Comparison of ENCODE assay signal across 8 cellular contexts in the genomic region with DNA sequence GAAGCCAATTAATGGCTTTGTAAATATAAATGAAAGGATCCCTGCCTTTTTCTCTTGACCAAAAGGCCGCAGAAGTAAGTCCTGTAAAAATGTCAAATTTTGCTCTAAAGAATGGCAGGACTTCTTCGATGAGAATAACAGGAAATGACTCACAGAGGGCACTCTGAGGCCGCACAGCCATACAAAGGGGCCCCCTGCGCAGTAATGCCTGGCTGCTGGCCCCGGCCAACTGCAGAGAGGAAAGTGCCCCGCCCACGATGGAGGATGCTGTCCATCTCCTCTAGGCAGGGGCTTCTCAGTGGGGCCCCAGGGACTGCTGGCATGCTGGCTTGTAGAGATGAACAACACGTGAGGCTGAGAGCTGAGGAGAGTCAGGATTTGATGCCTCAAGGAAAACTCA. TPM values are rescaled to one million over a fixed set of nuclear protein-coding genes. Genes with fewer than 3 reads are reported as not detected.
DNase-seq lines count a peak whose midpoint lies in the region; ATAC-seq and TF ChIP-seq lines count a peak whose summit lies in the region.

No MANE protein-coding gene starts in this region.

- H3K4me1 Mint-ChIP-seq in CD8-positive, alpha-beta T cell (ENCODE audit: low read depth), result peaks cover 9% of the 10 kb centered on the region
- peaks cover 15% of the 10 kb centered on the region for H3K4me1 Mint-ChIP-seq in activated CD4-positive, alpha-beta memory T cell treated with anti-CD3 and anti-CD28 coated beads, Interleukin-2, amount 10 ng/mL, durations not matched to agents 7 days and 5 days

- no peak overlapping the region for H3K9ac ChIP-seq in HUES48 (ENCODE audit: low read depth, low read length)

- H3K27me3 ChIP-seq in CD8-positive, alpha-beta T cell (ENCODE audit: insufficient read depth, low read length), result no peaks in the 10 kb centered on the region
- H3K27me3 ChIP-seq in HUES48 (ENCODE audit: control insufficient read depth, insufficient read depth, low read length) (no peaks in the 10 kb centered on the region), heart right ventricle (no peaks in the 10 kb centered on the region)

- ATAC-seq in CD8-positive, alpha-beta T cell, result no peak
- ATAC-seq in heart right ventricle, result peak; percentile 61 to 88 (median 88)
- ATAC-seq in HG03460 (IDR thresholded peaks at IDR 0.05; ENCODE audit: unreplicated experiment), result no peak

- intact Hi-C loops in CD8-positive, alpha-beta T cell (cut with DNase I, micrococcal nuclease), result no loop called here
- intact Hi-C loops in heart right ventricle (cut with DNase I), result no loop called here

- TF ChIP-seq CTCF in CD8-positive, alpha-beta T cell (IDR thresholded peaks at IDR 0.05), result no peak
- no peak for TF ChIP-seq CTCF in heart right ventricle (IDR thresholded peaks at IDR 0.05)

- H3K27ac ChIP-seq in CD8-positive, alpha-beta T cell (ENCODE audit: low read depth, low read length), result no peak overlapping the region
- peak overlapping the region; percentile 93 for H3K27ac ChIP-seq in HUES48 (ENCODE audit: low read depth, low read length)
- H3K27ac ChIP-seq in heart right ventricle, result peak overlapping the region in 5 of 10 donors; percentile 8 to 74 (median 52)

- POLR2A ChIA-PET in CD8-positive, alpha-beta T cell (lab: Charles Lee), result interaction anchor here (0.6 kb wide), 1 partner anchor 68 kb away, joined by 3 read pairs; no protein-coding TSS in a partner anchor
- POLR2A ChIA-PET in activated CD4-positive, alpha-beta memory T cell treated with anti-CD3 and anti-CD28 coated beads, Interleukin-2, amount 10 ng/mL, durations not matched to agents 7 days and 5 days (lab: Charles Lee), result no interaction called here

- DNase-seq in CD8-positive, alpha-beta T cell, result peak in 4 of 7 experiments; percentile 12 to 60 (median 20)
- DNase-seq in activated CD4-positive, alpha-beta memory T cell treated with anti-CD3 and anti-CD28 coated beads, Interleukin-2, amount 10 ng/mL, durations not matched to agents 7 days and 5 days, result peak; percentile 62
- DNase-seq in heart right ventricle (peak; percentile 63 to 65), NCI-H510A (lab: John Stamatoyannopoulos, UW) (no peak)
- peak; percentile 53 for DNase-seq in stimulated activated CD4-positive, alpha-beta T cell treated with anti-CD3 and anti-CD28 coated beads, Interleukin-1b, Interleukin-23, amount 100 ng/mL, for 48 hours
- no peak for DNase-seq in stimulated activated naive CD4-positive, alpha-beta T cell (lab: John Stamatoyannopoulos, UW)

- H3K4me1 ChIP-seq in CD8-positive, alpha-beta T cell (ENCODE audit: insufficient read depth, low read length), result no peaks in the 10 kb centered on the region
- H3K4me1 ChIP-seq in HUES48 (ENCODE audit: control insufficient read depth, insufficient read depth, low read length) (peaks cover 19% of the 10 kb centered on the region), heart right ventricle (peaks cover 0 to 29% (median 17%) of the 10 kb centered on the region in 9 donors)

- no peaks in the 10 kb centered on the region for H3K27me3 Mint-ChIP-seq in CD8-positive, alpha-beta T cell (ENCODE audit: low read depth)
- H3K27me3 Mint-ChIP-seq in activated CD4-positive, alpha-beta memory T cell treated with anti-CD3 and anti-CD28 coated beads, Interleukin-2, amount 10 ng/mL, durations not matched to agents 7 days and 5 days, result peaks cover 10% of the 10 kb centered on the region

- no peak overlapping the region for H3K27ac Mint-ChIP-seq in CD8-positive, alpha-beta T cell
- peak overlapping the region; percentile 16 for H3K27ac Mint-ChIP-seq in activated CD4-positive, alpha-beta memory T cell treated with anti-CD3 and anti-CD28 coated beads, Interleukin-2, amount 10 ng/mL, durations not matched to agents 7 days and 5 days

- no peak overlapping the region for H3K4me3 ChIP-seq in CD8-positive, alpha-beta T cell (ENCODE audit: low read depth, low read length)
- H3K4me3 ChIP-seq in HUES48 (ENCODE audit: low read depth, low read length), result no peak overlapping the region
- H3K4me3 ChIP-seq in heart right ventricle, result no peak overlapping the region

- H3K9me3 Mint-ChIP-seq in CD8-positive, alpha-beta T cell, result no peaks in the 10 kb centered on the region
- no peaks in the 10 kb centered on the region for H3K9me3 Mint-ChIP-seq in activated CD4-positive, alpha-beta memory T cell treated with anti-CD3 and anti-CD28 coated beads, Interleukin-2, amount 10 ng/mL, durations not matched to agents 7 days and 5 days

- no peak overlapping the region for H3K4me3 Mint-ChIP-seq in CD8-positive, alpha-beta T cell
- no peak overlapping the region for H3K4me3 Mint-ChIP-seq in activated CD4-positive, alpha-beta memory T cell treated with anti-CD3 and anti-CD28 coated beads, Interleukin-2, amount 10 ng/mL, durations not matched to agents 7 days and 5 days

- H3K36me3 ChIP-seq in CD8-positive, alpha-beta T cell (ENCODE audit: insufficient read depth, low read length), result no peaks in the 10 kb centered on the region
- H3K36me3 ChIP-seq in HUES48 (ENCODE audit: control insufficient read depth, insufficient read depth, low read length) (no peaks in the 10 kb centered on the region), heart right ventricle (no peaks in the 10 kb centered on the region)

- H3K36me3 Mint-ChIP-seq in CD8-positive, alpha-beta T cell, result no peaks in the 10 kb centered on the region
- H3K36me3 Mint-ChIP-seq in activated CD4-positive, alpha-beta memory T cell treated with anti-CD3 and anti-CD28 coated beads, Interleukin-2, amount 10 ng/mL, durations not matched to agents 7 days and 5 days (ENCODE audit: low read depth), result no peaks in the 10 kb centered on the region

- WGBS in heart right ventricle, 2 donors, result 20 to 26% methylated on average over 8 of the region's 8 CpGs

- H3K9me3 ChIP-seq in CD8-positive, alpha-beta T cell (ENCODE audit: low read length), result no peaks in the 10 kb centered on the region
- no peaks in the 10 kb centered on the region for H3K9me3 ChIP-seq in HUES48 (ENCODE audit: control insufficient read depth, insufficient read depth, low read length)
- no peaks in the 10 kb centered on the region for H3K9me3 ChIP-seq in heart right ventricle

- CTCF ChIA-PET in CD8-positive, alpha-beta T cell (lab: Charles Lee), result no interaction called here
- CTCF ChIA-PET in activated CD4-positive, alpha-beta memory T cell treated with anti-CD3 and anti-CD28 coated beads, Interleukin-2, amount 10 ng/mL, durations not matched to agents 7 days and 5 days (lab: Charles Lee), result interaction anchor here (0.5 to 1.0 kb wide), 2 partner anchors 130 to 166 kb away, joined by 3 read pairs; no protein-coding TSS in a partner anchor

RNA-seq across cellular contexts. Expression of a gene that starts 18.1 kb away (rescaled TPM):
- total RNA-seq in CD8-positive, alpha-beta T cell, result not detected
- not detected for total RNA-seq in activated CD4-positive, alpha-beta memory T cell treated with anti-CD3 and anti-CD28 coated beads, Interleukin-2, amount 10 ng/mL, durations not matched to agents 7 days and 5 days
- total RNA-seq in heart right ventricle, result under 1 TPM; 0.03 to 0.36 (median 0.07) TPM
- under 1 TPM; 0.07 to 0.26 TPM for polyA plus RNA-seq in heart right ventricle

Comparison
In these comparisons a context has a peak if more than half of its experiments do, and no peak if none do; other contexts are left out.
1. ATAC-seq: peak in heart right ventricle (8 of 8); none in CD8-positive, alpha-beta T cell (single experiment) and HG03460 (single experiment).
2. DNase-seq: peak in CD8-positive, alpha-beta T cell (4 of 7), activated CD4-positive, alpha-beta memory T cell treated with anti-CD3 and anti-CD28 coated beads, Interleukin-2, amount 10 ng/mL, durations not matched to agents 7 days and 5 days (single experiment), heart right ventricle (2 of 2) and stimulated activated CD4-positive, alpha-beta T cell treated with anti-CD3 and anti-CD28 coated beads, Interleukin-1b, Interleukin-23, amount 100 ng/mL, for 48 hours (single experiment); none in NCI-H510A (single experiment) and stimulated activated naive CD4-positive, alpha-beta T cell (0 of 6).